Comparison of ENCODE assay signal across 9 cellular contexts in genomic region chrX:23883737-23884354, GRCh38. TPM values are rescaled to one million over a fixed set of nuclear protein-coding genes. Genes with fewer than 3 reads are reported as not detected.
DNase-seq lines count a peak whose midpoint lies in the region; ATAC-seq and TF ChIP-seq lines count a peak whose summit lies in the region.
"Had no signal": no experiment of that assay in that cellular context is flagged by ENCODE, and none has a peak within 500 bp of the region (broad histone marks: within the 10 kb centered on the region; RNA-seq: fewer than 3 reads in every experiment).

No MANE protein-coding gene starts in this region.

- H3K4me3 ChIP-seq in breast epithelium = peak overlapping the region in 1 of 3 donors; percentile 35
- H3K4me3 ChIP-seq in mucosa of descending colon = no peak overlapping the region
- no peak overlapping the region for H3K4me3 ChIP-seq in stomach

- H3K36me3 ChIP-seq in breast epithelium = no peaks in the 10 kb centered on the region
- H3K36me3 ChIP-seq in mucosa of descending colon (ENCODE audit: low read depth) = no peaks in the 10 kb centered on the region
- no peaks in the 10 kb centered on the region for H3K36me3 ChIP-seq in stomach

- H3K27ac ChIP-seq in breast epithelium (peak overlapping the region; percentile 11 to 38), stomach (peak overlapping the region in 2 of 5 donors; percentile 35 to 46)

- no peak for TF ChIP-seq CTCF in breast epithelium (IDR thresholded peaks at IDR 0.05)
- no peak for TF ChIP-seq CTCF in mucosa of descending colon (IDR thresholded peaks at IDR 0.05)
- no peak for TF ChIP-seq CTCF in stomach (IDR thresholded peaks at IDR 0.05)

- no peaks in the 10 kb centered on the region for H3K9me3 ChIP-seq in breast epithelium
- no peaks in the 10 kb centered on the region for H3K9me3 ChIP-seq in mucosa of descending colon
- H3K9me3 ChIP-seq in stomach = no peaks in the 10 kb centered on the region

- 40 to 55% (median 50%) methylated on average over 7 to 9 of the region's 9 CpGs for WGBS in stomach, 5 donors

- intact Hi-C loops in breast epithelium (cut with DNase I; ENCODE audit: low total_unique reads) = no loop called here
- intact Hi-C loops in mucosa of descending colon (cut with DNase I, micrococcal nuclease) = no loop called here
- intact Hi-C loops in stomach (cut with DNase I; ENCODE audit: low total_unique reads) = no loop called here

- no peaks in the 10 kb centered on the region for H3K4me1 ChIP-seq in breast epithelium
- H3K4me1 ChIP-seq in mucosa of descending colon (ENCODE audit: low read depth) = peaks cover 7% of the 10 kb centered on the region
- H3K4me1 ChIP-seq in stomach = peaks cover 0 to 33% (median 7%) of the 10 kb centered on the region in 4 donors

- peak; percentile 73 for ATAC-seq in mucosa of descending colon
- ATAC-seq in HG03135 (IDR thresholded peaks at IDR 0.05; ENCODE audit: unreplicated experiment) = no peak
- no peak for ATAC-seq in GM21423 (IDR thresholded peaks at IDR 0.05; ENCODE audit: unreplicated experiment)
- no peak for ATAC-seq in HG03521 (IDR thresholded peaks at IDR 0.05; ENCODE audit: unreplicated experiment)

- H3K27me3 ChIP-seq in breast epithelium (peaks cover 0 to 32% of the 10 kb centered on the region in 2 donors), stomach (peaks cover 0 to 14% (median 0%) of the 10 kb centered on the region in 3 donors)

- TF ChIP-seq POLR2A in breast epithelium (IDR thresholded peaks at IDR 0.05) (no peak), stomach (IDR thresholded peaks at IDR 0.05) (no peak)

- DNase-seq in EL = peak; percentile 82
- DNase-seq in LoVo (ENCODE audit: low spot score) = peak; percentile 75
- no peak for DNase-seq in breast epithelium (ENCODE audit: low spot score in 2 of 2)
- DNase-seq in mucosa of descending colon = no peak
- no peak for DNase-seq in stomach
- DNase-seq: NCI-H2029 had no signal

- no peak for TF ChIP-seq EP300 in stomach (IDR thresholded peaks at IDR 0.05)

RNA-seq across cellular contexts. Expression of gene APOO, which starts 23.9 kb away (rescaled TPM):
- 10 to 100 TPM in 2 of 3 donors, 1 to 10 TPM in 1; 5.8 to 16.7 (median 16.1) TPM for total RNA-seq in breast epithelium
- total RNA-seq in mucosa of descending colon = 10 to 100 TPM; 19.2 to 38.7 (median 36.6) TPM
- total RNA-seq in stomach = 10 to 100 TPM in 3 of 5 donors, 1 to 10 TPM in 2; 2.0 to 22.3 (median 12.3) TPM
- polyA plus RNA-seq in stomach = 10 to 100 TPM; 16.4 to 29.4 (median 19.4) TPM

RNA-seq across cellular contexts. Expression of gene CXorf58, which starts 24.0 kb away (rescaled TPM):
- 1 to 10 TPM in 1 of 3 donors, not detected in 2; 1.5 TPM for total RNA-seq in breast epithelium
- total RNA-seq in mucosa of descending colon = not detected
- total RNA-seq in stomach = not detected
- polyA plus RNA-seq in stomach = under 1 TPM in 1 of 3 donors, not detected in 2; 0.05 TPM

Comparison
In these comparisons a context has a peak if more than half of its experiments do, and no peak if none do; other contexts are left out.
1. DNase-seq: peak in EL (single experiment) and LoVo (single experiment); none in breast epithelium (0 of 2), mucosa of descending colon (0 of 3) and stomach (single experiment).